In genomic region chr19:17393914-17394313, GRCh38 we compare ENCODE assay signal across 15 cellular contexts. TPM values are rescaled to one million over a fixed set of nuclear protein-coding genes. Genes with fewer than 3 reads are reported as not detected.
DNase-seq lines count a peak whose midpoint lies in the region; ATAC-seq and TF ChIP-seq lines count a peak whose summit lies in the region.
"Had no signal": no experiment of that assay in that cellular context is flagged by ENCODE, and none has a peak within 500 bp of the region (broad histone marks: within the 10 kb centered on the region; RNA-seq: fewer than 3 reads in every experiment).

Gene CCDC194, minus strand, starts transcription at chr19:17394196. Its CDS starts 38 bp downstream, at chr19:17394158.

- no peaks in the 10 kb centered on the region for H4K20me1 ChIP-seq in DND-41 (ENCODE audit: insufficient read depth, low read length)

- peaks cover 0 to 25% (median 14%) of the 10 kb centered on the region in 4 donors for H3K4me1 Mint-ChIP-seq in CD4-positive, CD25-positive, alpha-beta regulatory T cell
- peaks cover 35% of the 10 kb centered on the region for H3K4me1 Mint-ChIP-seq in activated CD8-positive, alpha-beta T cell treated with anti-CD3 and anti-CD28 coated beads, Interleukin-2, amount 10 ng/mL, durations not matched to agents 7 days and 5 days (ENCODE audit: low read depth)
- no peaks in the 10 kb centered on the region for H3K4me1 Mint-ChIP-seq in nephron

- CTCF ChIA-PET in activated CD8-positive, alpha-beta T cell treated with anti-CD3 and anti-CD28 coated beads, Interleukin-2, amount 10 ng/mL, durations not matched to agents 7 days and 5 days (lab: Charles Lee) = interaction anchor here (0.6 to 2.3 kb wide), 8 partner anchors 8 to 72 kb away, joined by 3 to 14 read pairs (median 4); partner anchors contain the start of gene BST2

- H3K4me2 ChIP-seq in DND-41 (ENCODE audit: insufficient read depth, low read length) = peak within 1 kb of the TSS; percentile 54; the same call in 1 of the 2 replicates

- H3K27ac Mint-ChIP-seq in CD4-positive, CD25-positive, alpha-beta regulatory T cell = peak within 1 kb of the TSS; percentile 67 to 84 (median 80)
- peak within 1 kb of the TSS; percentile 82 for H3K27ac Mint-ChIP-seq in activated CD8-positive, alpha-beta T cell treated with anti-CD3 and anti-CD28 coated beads, Interleukin-2, amount 10 ng/mL, durations not matched to agents 7 days and 5 days
- peak within 1 kb of the TSS in 2 of 3 experiments; percentile 56 to 59 for H3K27ac Mint-ChIP-seq in nephron

- H3K27me3 Mint-ChIP-seq in CD4-positive, CD25-positive, alpha-beta regulatory T cell = peaks cover 18% of the 10 kb centered on the region
- H3K27me3 Mint-ChIP-seq in activated CD8-positive, alpha-beta T cell treated with anti-CD3 and anti-CD28 coated beads, Interleukin-2, amount 10 ng/mL, durations not matched to agents 7 days and 5 days (ENCODE audit: low read depth) = peaks cover 14% of the 10 kb centered on the region
- no peaks in the 10 kb centered on the region for H3K27me3 Mint-ChIP-seq in nephron (ENCODE audit: low read depth)

- POLR2A ChIA-PET in activated CD8-positive, alpha-beta T cell treated with anti-CD3 and anti-CD28 coated beads, Interleukin-2, amount 10 ng/mL, durations not matched to agents 7 days and 5 days (lab: Charles Lee) = interaction anchor here (0.8 to 3.0 kb wide), 2 partner anchors 12 to 28 kb away, joined by 3 to 16 read pairs; partner anchors contain the start of gene BST2

- peak within 1 kb of the TSS in 3 of 4 donors; percentile 33 to 56 (median 41) for H3K4me3 Mint-ChIP-seq in CD4-positive, CD25-positive, alpha-beta regulatory T cell
- H3K4me3 Mint-ChIP-seq in activated CD8-positive, alpha-beta T cell treated with anti-CD3 and anti-CD28 coated beads, Interleukin-2, amount 10 ng/mL, durations not matched to agents 7 days and 5 days = peak within 1 kb of the TSS; percentile 18
- peak within 1 kb of the TSS in 2 of 3 experiments; percentile 23 to 32 for H3K4me3 Mint-ChIP-seq in nephron
- H3K4me3 Mint-ChIP-seq: CD14-positive monocyte had no signal

- no peak for ATAC-seq in CD4-positive, CD25-positive, alpha-beta regulatory T cell (ENCODE audit: low read depth in 2 of 2)
- ATAC-seq in DND-41 (ENCODE audit: insufficient read depth, low read depth) = no peak
- ATAC-seq in activated CD8-positive, alpha-beta T cell treated with anti-CD3 and anti-CD28 coated beads, Interleukin-2, amount 10 ng/mL, durations not matched to agents 7 days and 5 days = no peak
- ATAC-seq: esophagus mucosa, mucosa of descending colon had no signal

- no peak within 1 kb of the TSS for H2AFZ ChIP-seq in DND-41 (ENCODE audit: low read depth, low read length)

- H3K36me3 ChIP-seq in CD4-positive, CD25-positive, alpha-beta regulatory T cell (ENCODE audit: control insufficient read depth, insufficient read depth, low read length) = no peaks in the 10 kb centered on the region
- no peaks in the 10 kb centered on the region for H3K36me3 ChIP-seq in DND-41 (ENCODE audit: insufficient read depth, low read length)
- H3K36me3 ChIP-seq in ascending aorta = peaks cover 0 to 2% of the 10 kb centered on the region in 2 donors
- H3K36me3 ChIP-seq: colonic mucosa had no signal

- DNase-seq in CD4-positive, CD25-positive, alpha-beta regulatory T cell = no peak
- DNase-seq in DND-41 (no peak), NOMO-1 treated with dmso at 0.1 percent for 144 hours (lab: John Stamatoyannopoulos, UW; ENCODE audit: unreplicated experiment) (no peak), NCI-H1417 treated with DMSO at 0.1 percent for 48 hours (lab: John Stamatoyannopoulos, UW) (no peak), ascending aorta (ENCODE audit: low spot score in 2 of 2) (no peak)
- no peak for DNase-seq in activated CD8-positive, alpha-beta T cell treated with anti-CD3 and anti-CD28 coated beads, Interleukin-2, amount 10 ng/mL, durations not matched to agents 7 days and 5 days
- DNase-seq: colonic mucosa, head of caudate nucleus, mucosa of descending colon, NCI-H1048, SHP77 had no signal

- no peak for TF ChIP-seq CTCF in DND-41 (IDR thresholded peaks at IDR 0.05; ENCODE audit: borderline replicate concordance, extremely low read depth, low read length, poor library complexity, severe bottlenecking)
- TF ChIP-seq CTCF in nephron (IDR thresholded peaks at IDR 0.05; ENCODE audit: unreplicated experiment in 3 of 3) = no peak
- TF ChIP-seq CTCF in ascending aorta (IDR thresholded peaks at IDR 0.05) = no peak

- peak within 1 kb of the TSS; percentile 15 for H3K27ac ChIP-seq in CD4-positive, CD25-positive, alpha-beta regulatory T cell (ENCODE audit: insufficient read depth, low read length, poor library complexity, severe bottlenecking)
- H3K27ac ChIP-seq in DND-41 (ENCODE audit: low read length) (no peak within 1 kb of the TSS), ascending aorta (no peak within 1 kb of the TSS)
- H3K27ac ChIP-seq: colonic mucosa had no signal

- peaks cover 6% of the 10 kb centered on the region for H3K27me3 ChIP-seq in CD4-positive, CD25-positive, alpha-beta regulatory T cell (ENCODE audit: control insufficient read depth, insufficient read depth, low read length)
- H3K27me3 ChIP-seq in DND-41 (ENCODE audit: insufficient read depth, low read length, poor library complexity) (peaks cover 3% of the 10 kb centered on the region), ascending aorta (no peaks in the 10 kb centered on the region)

- H3K4me3 ChIP-seq in CD4-positive, CD25-positive, alpha-beta regulatory T cell (ENCODE audit: low read depth, low read length) = no peak within 1 kb of the TSS
- H3K4me3 ChIP-seq in DND-41 (ENCODE audit: low read depth in 1 of 2, low read length in 2 of 2) (peak within 1 kb of the TSS in 1 of 2 experiments; percentile 42; a peak in 2 of 4 replicates), ascending aorta (no peak within 1 kb of the TSS)
- H3K4me3 ChIP-seq: colonic mucosa, mucosa of descending colon had no signal

- peaks cover 0 to 3% (median 0%) of the 10 kb centered on the region in 7 donors for H3K9me3 Mint-ChIP-seq in CD4-positive, CD25-positive, alpha-beta regulatory T cell
- H3K9me3 Mint-ChIP-seq in activated CD8-positive, alpha-beta T cell treated with anti-CD3 and anti-CD28 coated beads, Interleukin-2, amount 10 ng/mL, durations not matched to agents 7 days and 5 days (ENCODE audit: insufficient read depth) = peaks cover 7% of the 10 kb centered on the region
- peaks cover 5% of the 10 kb centered on the region for H3K9me3 Mint-ChIP-seq in nephron

- peaks cover 30% of the 10 kb centered on the region for H3K4me1 ChIP-seq in CD4-positive, CD25-positive, alpha-beta regulatory T cell (ENCODE audit: control insufficient read depth, insufficient read depth, low read length, poor library complexity, severe bottlenecking)
- H3K4me1 ChIP-seq in DND-41 (ENCODE audit: insufficient read depth, low read length) (peaks cover 23% of the 10 kb centered on the region), ascending aorta (peaks cover 4 to 6% of the 10 kb centered on the region in 2 donors)

- peaks cover 3% of the 10 kb centered on the region for H3K36me3 Mint-ChIP-seq in CD4-positive, CD25-positive, alpha-beta regulatory T cell
- H3K36me3 Mint-ChIP-seq in activated CD8-positive, alpha-beta T cell treated with anti-CD3 and anti-CD28 coated beads, Interleukin-2, amount 10 ng/mL, durations not matched to agents 7 days and 5 days (ENCODE audit: low read depth) = peaks cover 19% of the 10 kb centered on the region
- H3K36me3 Mint-ChIP-seq in nephron (ENCODE audit: low read depth) = no peaks in the 10 kb centered on the region

- no peaks in the 10 kb centered on the region for H3K79me2 ChIP-seq in DND-41 (ENCODE audit: insufficient read depth, low read length)

- H3K9ac ChIP-seq in DND-41 (ENCODE audit: low read depth, low read length) = no peak within 1 kb of the TSS

- intact Hi-C loops in ascending aorta (cut with DNase I) = no loop called here

- H3K9me3 ChIP-seq in CD4-positive, CD25-positive, alpha-beta regulatory T cell (ENCODE audit: control insufficient read depth in 2 of 2, low read length in 2 of 2) = peaks cover 0 to 2% of the 10 kb centered on the region in 2 experiments
- H3K9me3 ChIP-seq in DND-41 (ENCODE audit: insufficient read depth, low read length, severe bottlenecking) (no peaks in the 10 kb centered on the region), ascending aorta (peaks cover 0 to 3% of the 10 kb centered on the region in 2 donors)
- H3K9me3 ChIP-seq: colonic mucosa, mucosa of descending colon had no signal

RNA-seq across cellular contexts. Expression of gene CCDC194, which starts in this region (rescaled TPM):
- total RNA-seq in CD4-positive, CD25-positive, alpha-beta regulatory T cell = 1.3 TPM
- polyA plus RNA-seq in CD4-positive, CD25-positive, alpha-beta regulatory T cell = not detected
- total RNA-seq in activated CD8-positive, alpha-beta T cell treated with anti-CD3 and anti-CD28 coated beads, Interleukin-2, amount 10 ng/mL, durations not matched to agents 7 days and 5 days = 1 to 10 TPM; 4.7 to 4.8 TPM
- not detected for total RNA-seq in ascending aorta
- total RNA-seq: colonic mucosa, esophagus mucosa had no signal
- polyA plus RNA-seq: CD14-positive monocyte, keratinocyte had no signal
